In genomic region chr12:95495433-95495832, GRCh38 we compare ENCODE assay signal across 24 cellular contexts.
"Had no signal": no experiment of that assay in that cellular context is flagged by ENCODE, and none has a peak within 500 bp of the region (broad histone marks: within the 10 kb centered on the region; RNA-seq: fewer than 3 reads in every experiment).

No MANE protein-coding gene starts in this region.

- H3K4me1 ChIP-seq: gastrocnemius medialis, psoas muscle, sigmoid colon, tibial nerve, upper lobe of left lung, uterus had no signal

- ATAC-seq: gastrocnemius medialis; mucosa of descending colon; natural killer cell treated with Interleukin-12 subunit alpha and Interleukin-12 subunit beta and Interleukin-15 and Interleukin-18, amount 100 ng/mL, for 72 hours; psoas muscle; right cardiac atrium; stimulated activated memory B cell treated with anti-CD40 and anti-IgM and Interleukin-4, amounts not matched to agents 10 μg/mL and 1 μg/mL and 100 μg/mL, for 72 hours; stimulated activated naive CD8-positive, alpha-beta T cell treated with anti-CD3 and anti-CD28 coated beads, Interleukin-15, Interleukin-2, amounts not matched to agents 100 U/mL and 50 U/mL, for 24 hours had no signal

- H3K4me3 ChIP-seq: dorsolateral prefrontal cortex, gastrocnemius medialis, lung, mucosa of descending colon, psoas muscle, sigmoid colon, thoracic aorta, tibial nerve, upper lobe of left lung, uterus had no signal

- H3K9me3 Mint-ChIP-seq: naive B cell; natural killer cell treated with Interleukin-12 subunit alpha and Interleukin-12 subunit beta and Interleukin-15 and Interleukin-18, amount 100 ng/mL, for 72 hours; neural crest cell; stimulated activated memory B cell treated with anti-CD40 and anti-IgM and Interleukin-4, amounts not matched to agents 10 μg/mL and 1 μg/mL and 100 μg/mL, for 72 hours had no signal

- H3K27ac ChIP-seq: dorsolateral prefrontal cortex, gastrocnemius medialis, neutrophil, psoas muscle, sigmoid colon, thoracic aorta, tibial nerve, uterus had no signal

- H3K27ac Mint-ChIP-seq: mesothelial cell of epicardium; natural killer cell treated with Interleukin-12 subunit alpha and Interleukin-12 subunit beta and Interleukin-15 and Interleukin-18, amount 100 ng/mL, for 72 hours; stimulated activated memory B cell treated with anti-CD40 and anti-IgM and Interleukin-4, amounts not matched to agents 10 μg/mL and 1 μg/mL and 100 μg/mL, for 72 hours had no signal

- DNase-seq: dorsolateral prefrontal cortex; effector CD4-positive, alpha-beta T cell; gastrocnemius medialis; head of caudate nucleus; mesenchymal stem cell; mucosa of descending colon; naive B cell; psoas muscle; right cardiac atrium; sigmoid colon; stimulated activated CD4-positive, alpha-beta T cell treated with anti-CD3 and anti-CD28 coated beads, Interleukin-2, amount 100 ng/mL, for 24 hours; stimulated activated CD4-positive, alpha-beta T cell treated with anti-CD3 and anti-CD28 coated beads, Interleukin-4, amount 100 ng/mL, for 24 hours; stimulated activated naive CD8-positive, alpha-beta T cell treated with anti-CD3 and anti-CD28 coated beads, Interleukin-15, Interleukin-2, amounts not matched to agents 100 U/mL and 50 U/mL, for 24 hours; substantia nigra; upper lobe of left lung; uterus had no signal

- H3K36me3 ChIP-seq: uterus had no signal

- H3K27me3 ChIP-seq: dorsolateral prefrontal cortex, gastrocnemius medialis, neutrophil, sigmoid colon, tibial nerve, upper lobe of left lung, uterus had no signal

- H3K4me3 Mint-ChIP-seq: mesothelial cell of epicardium; naive B cell; natural killer cell treated with Interleukin-12 subunit alpha and Interleukin-12 subunit beta and Interleukin-15 and Interleukin-18, amount 100 ng/mL, for 72 hours; neural crest cell; stimulated activated memory B cell treated with anti-CD40 and anti-IgM and Interleukin-4, amounts not matched to agents 10 μg/mL and 1 μg/mL and 100 μg/mL, for 72 hours had no signal

- H3K9me3 ChIP-seq: gastrocnemius medialis, mucosa of descending colon, neutrophil, psoas muscle, sigmoid colon, thoracic aorta, tibial nerve, upper lobe of left lung, uterus had no signal

- H3K4me1 Mint-ChIP-seq: mesothelial cell of epicardium, neural crest cell had no signal

- H3K27me3 Mint-ChIP-seq: naive B cell; natural killer cell treated with Interleukin-12 subunit alpha and Interleukin-12 subunit beta and Interleukin-15 and Interleukin-18, amount 100 ng/mL, for 72 hours; stimulated activated memory B cell treated with anti-CD40 and anti-IgM and Interleukin-4, amounts not matched to agents 10 μg/mL and 1 μg/mL and 100 μg/mL, for 72 hours had no signal
